ENCODE assay signal across 8 cellular contexts in genomic region chr12:100573499-100574261, GRCh38. TPM values are rescaled to one million over a fixed set of nuclear protein-coding genes. Genes with fewer than 3 reads are reported as not detected.
A peak's percentile ranks its signal among the peaks of the same experiment; 100 is the strongest.
DNase-seq lines count a peak whose midpoint lies in the region; ATAC-seq and TF ChIP-seq lines count a peak whose summit lies in the region.

GAS2L3 (plus strand) TSS chr12:100573684; CDS start chr12:100594905, 21,221 bp downstream.

- H3K4me1 ChIP-seq in CD8-positive, alpha-beta T cell (ENCODE audit: insufficient read depth, low read length) = peaks cover 14% of the 10 kb centered on the region

- H3K27me3 Mint-ChIP-seq in CD8-positive, alpha-beta T cell (ENCODE audit: low read depth) = peaks cover 25% of the 10 kb centered on the region

- CTCF ChIA-PET in CD8-positive, alpha-beta T cell (lab: Charles Lee) = interaction anchor here (0.7 kb wide), 1 partner anchor 1702 kb away, joined by 3 read pairs; no protein-coding TSS in a partner anchor

- H3K9me3 ChIP-seq in CD8-positive, alpha-beta T cell (ENCODE audit: low read length) = no peaks in the 10 kb centered on the region

- peak within 1 kb of the TSS; percentile 62 for H3K4me3 ChIP-seq in CD8-positive, alpha-beta T cell (ENCODE audit: low read depth, low read length)

- intact Hi-C loops in CD8-positive, alpha-beta T cell (cut with DNase I, micrococcal nuclease) = no loop called here

- DNase-seq in CD8-positive, alpha-beta T cell = peak in 6 of 7 experiments; percentile 22 to 51 (median 34)
- peak; percentile 92 for DNase-seq in NCI-H82 (lab: John Stamatoyannopoulos, UW)
- DNase-seq in activated T-cell treated with anti-CD3 and anti-CD28 coated beads for 24 hours (ENCODE audit: low read depth) = peak; percentile 41
- peak; percentile 90 to 93 for DNase-seq in erythroblast (lab: John Stamatoyannopoulos, UW)
- peak; percentile 77 for DNase-seq in middle frontal gyrus (ENCODE audit: extremely low spot score, low spot score)
- peak; percentile 46 to 58 for DNase-seq in stimulated activated CD8-positive, alpha-beta memory T cell treated with anti-CD3 and anti-CD28 coated beads, Interleukin-2, amount 100 ng/mL, for 48 hours (ENCODE audit: low read depth in 2 of 2)

- POLR2A ChIA-PET in CD8-positive, alpha-beta T cell (lab: Charles Lee) = no interaction called here

- H3K4me1 Mint-ChIP-seq in CD8-positive, alpha-beta T cell (ENCODE audit: low read depth) = peaks cover 16% of the 10 kb centered on the region

- TF ChIP-seq CTCF in CD8-positive, alpha-beta T cell (IDR thresholded peaks at IDR 0.05) = no peak

- peak; percentile 87 for TF ChIP-seq POLR2A in erythroblast (IDR thresholded peaks at IDR 0.05; ENCODE audit: low read length)

- no peaks in the 10 kb centered on the region for H3K36me3 ChIP-seq in CD8-positive, alpha-beta T cell (ENCODE audit: insufficient read depth, low read length)

- no peak within 1 kb of the TSS for H3K27ac Mint-ChIP-seq in CD8-positive, alpha-beta T cell

- no peaks in the 10 kb centered on the region for H3K9me3 Mint-ChIP-seq in CD8-positive, alpha-beta T cell

- H3K27me3 ChIP-seq in CD8-positive, alpha-beta T cell (ENCODE audit: insufficient read depth, low read length) = no peaks in the 10 kb centered on the region

- peak; percentile 65 for ATAC-seq in CD8-positive, alpha-beta T cell
- peak; percentile 99 for ATAC-seq in GM19397 (IDR thresholded peaks at IDR 0.05; ENCODE audit: unreplicated experiment)
- ATAC-seq in HG03469 (IDR thresholded peaks at IDR 0.05; ENCODE audit: unreplicated experiment) = peak; percentile 92

- H3K36me3 Mint-ChIP-seq in CD8-positive, alpha-beta T cell = no peaks in the 10 kb centered on the region

- peak within 1 kb of the TSS; percentile 85 for H3K4me3 Mint-ChIP-seq in CD8-positive, alpha-beta T cell

- H3K27ac ChIP-seq in CD8-positive, alpha-beta T cell (ENCODE audit: low read depth, low read length) = no peak within 1 kb of the TSS

RNA-seq across cellular contexts. Expression of gene GAS2L3, which starts in this region (rescaled TPM):
- not detected for total RNA-seq in CD8-positive, alpha-beta T cell

Comparison
In these comparisons a context has a peak if more than half of its experiments do, and no peak if none do; other contexts are left out.
1. Peak in DNase-seq, ATAC-seq and H3K4me3 ChIP-seq in CD8-positive, alpha-beta T cell; RNA of the gene not detected or under 1 TPM.
2. DNase-seq: peak in every context shown above with its lines; median percentile 92 in NCI-H82; 92 in erythroblast; 77 in middle frontal gyrus; 52 in stimulated activated CD8-positive, alpha-beta memory T cell treated with anti-CD3 and anti-CD28 coated beads, Interleukin-2, amount 100 ng/mL, for 48 hours; 41 in activated T-cell treated with anti-CD3 and anti-CD28 coated beads for 24 hours; 34 in CD8-positive, alpha-beta T cell.